In genomic region chr1:242243472-242243871, GRCh38 we compare ENCODE assay signal across 11 cellular contexts.
DNase-seq lines count a peak whose midpoint lies in the region; ATAC-seq and FAIRE-seq lines count a peak whose summit lies in the region.
"Had no signal": no experiment of that assay in that cellular context is flagged by ENCODE, and none has a peak within 500 bp of the region (broad histone marks: within the 10 kb centered on the region; RNA-seq: fewer than 3 reads in every experiment).

No MANE protein-coding gene starts in this region.

- no peak for DNase-seq in activated CD8-positive, alpha-beta memory T cell treated with anti-CD3 and anti-CD28 coated beads for 24 hours
- DNase-seq in activated CD8-positive, alpha-beta memory T cell treated with anti-CD3 and anti-CD28 coated beads, Interleukin-2, amount 50 U/mL, for 4 hours = no peak
- no peak for DNase-seq in urothelium cell line (ENCODE audit: low spot score)
- no peak for DNase-seq in activated CD4-positive, alpha-beta T cell treated with anti-CD3 and anti-CD28 coated beads for 1 hour
- DNase-seq: activated naive CD4-positive, alpha-beta T cell treated with anti-CD3 and anti-CD28 coated beads for 36 hours; mucosa of descending colon had no signal

- peak overlapping the region; percentile 55 for H3K27ac ChIP-seq in layer of hippocampus (ENCODE audit: low read depth, low read length)
- H3K27ac ChIP-seq: SK-N-MC had no signal

- no peak for FAIRE-seq in urothelium cell line (lab: Jason Lieb, UNC)

- ATAC-seq in GM18508 (IDR thresholded peaks at IDR 0.05; ENCODE audit: insufficient read depth, unreplicated experiment) = peak; percentile 93
- peak; percentile 88 for ATAC-seq in GM21447 (IDR thresholded peaks at IDR 0.05; ENCODE audit: unreplicated experiment)
- ATAC-seq in HG03280 (IDR thresholded peaks at IDR 0.05; ENCODE audit: unreplicated experiment) = peak; percentile 87
- ATAC-seq: mucosa of descending colon had no signal

- no peaks in the 10 kb centered on the region for H3K27me3 ChIP-seq in layer of hippocampus (ENCODE audit: control insufficient read depth, insufficient read depth, low read length)
